ENCODE assay signal across 1 cellular context in genomic region chr19:2634228-2634951, GRCh38.
TF ChIP-seq lines count a peak whose summit lies in the region.

No MANE protein-coding gene starts in this region.

TF ChIP-seq in IMR-90, 13 proteins besides CTCF, POLR2A, EP300 and RAD21:
- TF ChIP-seq FOS (IDR thresholded peaks at IDR 0.05; ENCODE audit: low read depth, low read length) = no peak
- no peak for TF ChIP-seq BHLHE40 (IDR thresholded peaks at IDR 0.05; ENCODE audit: low read depth, low read length)
- no peak for TF ChIP-seq SMC3 (IDR thresholded peaks at IDR 0.05; ENCODE audit: low read depth, low read length)
- TF ChIP-seq MAFK (IDR thresholded peaks at IDR 0.05; ENCODE audit: low read depth, low read length) = no peak
